ENCODE assay signal across 1 cellular context in the genomic region with DNA sequence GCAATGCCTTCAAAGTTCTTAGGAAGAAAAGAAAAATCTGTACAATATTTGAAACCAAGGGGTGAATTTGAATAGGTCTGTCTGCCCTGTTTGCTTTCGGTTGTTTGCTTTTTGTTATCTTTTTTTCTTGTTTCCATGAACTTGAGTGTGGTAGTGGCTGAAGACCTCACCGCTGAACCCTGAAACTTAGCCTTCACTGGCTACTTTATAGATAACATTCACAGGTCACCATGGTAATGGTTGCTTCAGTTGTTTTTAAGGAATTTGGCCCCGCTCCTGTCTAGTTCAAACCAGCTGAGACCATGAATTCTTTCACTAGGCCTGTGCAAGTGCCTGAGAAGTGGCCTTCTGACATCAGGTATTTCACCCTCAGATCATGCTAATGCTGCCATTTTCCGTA.
TF ChIP-seq lines count a peak whose summit lies in the region.

No MANE protein-coding gene starts in this region.

TF ChIP-seq in HepG2, 621 proteins besides CTCF, POLR2A, EP300 and RAD21 (continued from another document and continues in another):
- TF ChIP-seq, protein P1, sequence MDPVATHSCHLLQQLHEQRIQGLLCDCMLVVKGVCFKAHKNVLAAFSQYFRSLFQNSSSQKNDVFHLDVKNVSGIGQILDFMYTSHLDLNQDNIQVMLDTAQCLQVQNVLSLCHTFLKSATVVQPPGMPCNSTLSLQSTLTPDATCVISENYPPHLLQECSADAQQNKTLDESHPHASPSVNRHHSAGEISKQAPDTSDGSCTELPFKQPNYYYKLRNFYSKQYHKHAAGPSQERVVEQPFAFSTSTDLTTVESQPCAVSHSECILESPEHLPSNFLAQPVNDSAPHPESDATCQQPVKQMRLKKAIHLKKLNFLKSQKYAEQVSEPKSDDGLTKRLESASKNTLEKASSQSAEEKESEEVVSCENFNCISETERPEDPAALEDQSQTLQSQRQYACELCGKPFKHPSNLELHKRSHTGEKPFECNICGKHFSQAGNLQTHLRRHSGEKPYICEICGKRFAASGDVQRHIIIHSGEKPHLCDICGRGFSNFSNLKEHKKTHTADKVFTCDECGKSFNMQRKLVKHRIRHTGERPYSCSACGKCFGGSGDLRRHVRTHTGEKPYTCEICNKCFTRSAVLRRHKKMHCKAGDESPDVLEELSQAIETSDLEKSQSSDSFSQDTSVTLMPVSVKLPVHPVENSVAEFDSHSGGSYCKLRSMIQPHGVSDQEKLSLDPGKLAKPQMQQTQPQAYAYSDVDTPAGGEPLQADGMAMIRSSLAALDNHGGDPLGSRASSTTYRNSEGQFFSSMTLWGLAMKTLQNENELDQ (CRISPR knock-in tag; IDR thresholded peaks at IDR 0.05; ENCODE audit: borderline replicate concordance) = no peak
- 0 out of 2 replicates have a peak, but pooled peaks have one; percentile 26 for TF ChIP-seq THAP11 (CRISPR knock-in tag; IDR thresholded peaks at IDR 0.05)
- TF ChIP-seq, protein P2, sequence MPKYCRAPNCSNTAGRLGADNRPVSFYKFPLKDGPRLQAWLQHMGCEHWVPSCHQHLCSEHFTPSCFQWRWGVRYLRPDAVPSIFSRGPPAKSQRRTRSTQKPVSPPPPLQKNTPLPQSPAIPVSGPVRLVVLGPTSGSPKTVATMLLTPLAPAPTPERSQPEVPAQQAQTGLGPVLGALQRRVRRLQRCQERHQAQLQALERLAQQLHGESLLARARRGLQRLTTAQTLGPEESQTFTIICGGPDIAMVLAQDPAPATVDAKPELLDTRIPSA (CRISPR knock-in tag; IDR thresholded peaks at IDR 0.05; ENCODE audit: borderline replicate concordance) = no peak
- no peak for TF ChIP-seq ASH2L (IDR thresholded peaks at IDR 0.05; ENCODE audit: insufficient read length, low read depth, low read length)
- TF ChIP-seq KLF15 (CRISPR knock-in tag; IDR thresholded peaks at IDR 0.05; ENCODE audit: borderline replicate concordance) = no peak
- no peak for TF ChIP-seq ZNF446 (CRISPR knock-in tag; IDR thresholded peaks at IDR 0.05)
- TF ChIP-seq, protein P3, sequence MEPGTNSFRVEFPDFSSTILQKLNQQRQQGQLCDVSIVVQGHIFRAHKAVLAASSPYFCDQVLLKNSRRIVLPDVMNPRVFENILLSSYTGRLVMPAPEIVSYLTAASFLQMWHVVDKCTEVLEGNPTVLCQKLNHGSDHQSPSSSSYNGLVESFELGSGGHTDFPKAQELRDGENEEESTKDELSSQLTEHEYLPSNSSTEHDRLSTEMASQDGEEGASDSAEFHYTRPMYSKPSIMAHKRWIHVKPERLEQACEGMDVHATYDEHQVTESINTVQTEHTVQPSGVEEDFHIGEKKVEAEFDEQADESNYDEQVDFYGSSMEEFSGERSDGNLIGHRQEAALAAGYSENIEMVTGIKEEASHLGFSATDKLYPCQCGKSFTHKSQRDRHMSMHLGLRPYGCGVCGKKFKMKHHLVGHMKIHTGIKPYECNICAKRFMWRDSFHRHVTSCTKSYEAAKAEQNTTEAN (CRISPR knock-in tag; conservative IDR thresholded peaks at IDR 0.05) = no peak
- TF ChIP-seq CREBL2 (CRISPR knock-in tag; IDR thresholded peaks at IDR 0.05; ENCODE audit: borderline replicate concordance) = no peak
- no peak for TF ChIP-seq ZNF660 (CRISPR knock-in tag; IDR thresholded peaks at IDR 0.05; ENCODE audit: borderline replicate concordance, low read depth)
- no peak for TF ChIP-seq SMAD3 (CRISPR knock-in tag; IDR thresholded peaks at IDR 0.05)
- TF ChIP-seq ZNF567 (CRISPR knock-in tag; IDR thresholded peaks at IDR 0.05; ENCODE audit: borderline replicate concordance) = no peak
- TF ChIP-seq RBM22 (optimal IDR thresholded peaks at IDR 0.05; ENCODE audit: low read length) = no peak
- TF ChIP-seq ZMYM3 (CRISPR knock-in tag; IDR thresholded peaks at IDR 0.05) = no peak
- TF ChIP-seq RERE (CRISPR knock-in tag; IDR thresholded peaks at IDR 0.05; ENCODE audit: low read depth) = no peak
- no peak for TF ChIP-seq ISX (CRISPR knock-in tag; conservative IDR thresholded peaks at IDR 0.05)
- TF ChIP-seq IRX3 (CRISPR knock-in tag; IDR thresholded peaks at IDR 0.05; ENCODE audit: borderline replicate concordance, low read depth) = no peak
- no peak for TF ChIP-seq NAIF1 (CRISPR knock-in tag; IDR thresholded peaks at IDR 0.05; ENCODE audit: borderline replicate concordance)
- no peak for TF ChIP-seq DMTF1 (CRISPR knock-in tag; IDR thresholded peaks at IDR 0.05)
- no peak for TF ChIP-seq MZF1 (CRISPR knock-in tag; IDR thresholded peaks at IDR 0.05; ENCODE audit: borderline replicate concordance)
- no peak; the same call in 1 of the 2 replicates for TF ChIP-seq SIX1 (CRISPR knock-in tag; IDR thresholded peaks at IDR 0.05; ENCODE audit: borderline replicate concordance)
- no peak for TF ChIP-seq NFIB (CRISPR knock-in tag; IDR thresholded peaks at IDR 0.05; ENCODE audit: borderline replicate concordance)
- TF ChIP-seq HMGA1 (CRISPR knock-in tag; conservative IDR thresholded peaks at IDR 0.05) = no peak
- no peak for TF ChIP-seq HNRNPH1 (optimal IDR thresholded peaks at IDR 0.05; ENCODE audit: low read depth, low read length)
- TF ChIP-seq GABPB1 (CRISPR knock-in tag; IDR thresholded peaks at IDR 0.05) = no peak
- TF ChIP-seq HNRNPLL (IDR thresholded peaks at IDR 0.05; ENCODE audit: low read depth, low read length, poor library complexity, severe bottlenecking) = no peak
- no peak; the same call in 1 of the 2 replicates for TF ChIP-seq ARID2 (CRISPR knock-in tag; IDR thresholded peaks at IDR 0.05; ENCODE audit: borderline replicate concordance)
- no peak for TF ChIP-seq FOXC1 (CRISPR knock-in tag; IDR thresholded peaks at IDR 0.05; ENCODE audit: borderline replicate concordance)
- TF ChIP-seq CSRNP1 (CRISPR knock-in tag; IDR thresholded peaks at IDR 0.05) = 0 out of 2 replicates have a peak, but pooled peaks have one; percentile 31
- no peak for TF ChIP-seq MAFG (CRISPR knock-in tag; IDR thresholded peaks at IDR 0.05)
- TF ChIP-seq SMYD3 (CRISPR knock-in tag; IDR thresholded peaks at IDR 0.05) = no peak
- peak; percentile 98 for TF ChIP-seq RARA (CRISPR knock-in tag; IDR thresholded peaks at IDR 0.05)
- peak; percentile 59; the same call in 1 of the 2 replicates for TF ChIP-seq TARDBP (CRISPR knock-in tag; IDR thresholded peaks at IDR 0.05)
- TF ChIP-seq HCFC1 (IDR thresholded peaks at IDR 0.05; ENCODE audit: low read depth, low read length) = no peak
- TF ChIP-seq ZNF292 (CRISPR knock-in tag; IDR thresholded peaks at IDR 0.05; ENCODE audit: borderline replicate concordance, low read depth) = peak; percentile 64; the same call in 1 of the 2 replicates
- TF ChIP-seq BATF2 (CRISPR knock-in tag; IDR thresholded peaks at IDR 0.05) = no peak
- TF ChIP-seq TOE1 (CRISPR knock-in tag; IDR thresholded peaks at IDR 0.05) = no peak; the same call in 1 of the 2 replicates
- no peak for TF ChIP-seq REXO4 (CRISPR knock-in tag; IDR thresholded peaks at IDR 0.05; ENCODE audit: borderline replicate concordance)
- TF ChIP-seq KLF9 (CRISPR knock-in tag; IDR thresholded peaks at IDR 0.05; ENCODE audit: low read depth) = no peak
- TF ChIP-seq ZNF20 (CRISPR knock-in tag; IDR thresholded peaks at IDR 0.05) = no peak
- no peak for TF ChIP-seq GMEB2 (CRISPR knock-in tag; IDR thresholded peaks at IDR 0.05; ENCODE audit: low read depth)
- TF ChIP-seq AGO1 (IDR thresholded peaks at IDR 0.05; ENCODE audit: low read depth, low read length, poor library complexity, severe bottlenecking) = no peak
